In the genomic region with DNA sequence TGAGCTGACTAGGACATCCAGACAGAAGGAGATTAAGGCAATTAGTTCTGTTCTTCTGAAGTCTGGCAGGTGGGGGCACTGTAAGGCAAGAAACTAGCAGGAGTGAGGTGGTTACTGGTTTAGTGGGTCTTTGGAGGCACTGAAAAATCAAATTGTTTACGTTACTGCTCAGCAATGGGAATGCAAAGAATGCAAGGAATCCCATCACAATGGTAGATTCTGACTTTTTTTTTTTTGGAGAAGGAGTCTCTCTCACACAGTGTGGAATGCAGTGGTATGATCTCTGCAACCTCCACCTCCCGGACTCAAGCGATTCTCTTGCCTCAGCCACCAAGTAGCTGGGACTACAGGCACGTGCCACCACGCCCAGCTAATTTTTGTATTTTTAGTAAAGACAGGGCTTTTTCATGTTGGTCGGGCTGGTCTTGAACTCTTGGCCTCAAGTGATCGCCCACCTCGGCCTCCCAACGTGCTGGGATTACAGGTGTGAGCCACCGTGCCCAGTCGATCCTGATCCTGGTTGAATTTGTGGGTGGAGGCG, we compare ENCODE assay signal across 9 cellular contexts. TPM values are rescaled to one million over a fixed set of nuclear protein-coding genes. Genes with fewer than 3 reads are reported as not detected.
DNase-seq lines count a peak whose midpoint lies in the region; ATAC-seq, FAIRE-seq and TF ChIP-seq lines count a peak whose summit lies in the region.
"Had no signal": no experiment of that assay in that cellular context is flagged by ENCODE, and none has a peak within 500 bp of the region (broad histone marks: within the 10 kb centered on the region; RNA-seq: fewer than 3 reads in every experiment).

No MANE protein-coding gene starts in this region.

- peak in 1 of 2 experiments; percentile 43; a peak in 2 of 4 replicates for TF ChIP-seq RAD21 in K562 (CRISPR knock-in tag; conservative IDR thresholded peaks at IDR 0.05 in 1 of 2, IDR thresholded peaks at IDR 0.05 in 1 of 2)

- CTCF ChIA-PET in K562 (lab: Yijun Ruan, JAX; ENCODE audit: low intra/inter-chr PET ratio) = no interaction called here

- H3K4me2 ChIP-seq in K562 (ENCODE audit: insufficient read depth, low read length) = no peak overlapping the region

- POLR2A ChIA-PET in K562 (lab: Yijun Ruan, JAX) = no interaction called here

- H3K4me3 ChIP-seq in AG10803 (ENCODE audit: low read length) = no peak overlapping the region
- H3K4me3 ChIP-seq in K562 = no peak overlapping the region
- H3K4me3 ChIP-seq in kidney epithelial cell (ENCODE audit: low read depth, low read length) = no peak overlapping the region

- no peaks in the 10 kb centered on the region for H4K20me1 ChIP-seq in K562 (replicated peaks; ENCODE audit: control insufficient read depth, insufficient read depth, low read length)

- 3% methylated on average over 10 of the region's 12 CpGs for WGBS in K562 (ENCODE audit: insufficient coverage, low coverage, missing lambda C conversion rate)

- H3K9me3 Mint-ChIP-seq in activated T-cell treated with anti-CD3 and anti-CD28 coated beads, Interleukin-2, amount 50 U/mL, for 72 hours = peaks cover 0 to 4% of the 10 kb centered on the region in 2 donors

- H3K9ac ChIP-seq in K562 (ENCODE audit: insufficient read depth in 1 of 2, low read depth in 2 of 2, low read length in 2 of 2) = no peak overlapping the region

- no peaks in the 10 kb centered on the region for H3K36me3 Mint-ChIP-seq in activated T-cell treated with anti-CD3 and anti-CD28 coated beads, Interleukin-2, amount 50 U/mL, for 72 hours (ENCODE audit: insufficient read depth in 2 of 2)
- H3K36me3 Mint-ChIP-seq: activated naive CD8-positive, alpha-beta T cell had no signal

- H3K27me3 Mint-ChIP-seq in activated T-cell treated with anti-CD3 and anti-CD28 coated beads, Interleukin-2, amount 50 U/mL, for 72 hours (ENCODE audit: low read depth) = peaks cover under 1% of the 10 kb centered on the region
- H3K27me3 Mint-ChIP-seq: activated naive CD8-positive, alpha-beta T cell had no signal

- no peaks in the 10 kb centered on the region for H3K4me1 Mint-ChIP-seq in activated T-cell treated with anti-CD3 and anti-CD28 coated beads, Interleukin-2, amount 50 U/mL, for 72 hours (ENCODE audit: low read depth)

- TF ChIP-seq POLR2A in K562 (conservative IDR thresholded peaks at IDR 0.05) = no peak

- in situ Hi-C loops in K562 (cut with MboI) = no loop called here

- ATAC-seq in K562 = peak; percentile 73
- ATAC-seq in GM19452 (IDR thresholded peaks at IDR 0.05; ENCODE audit: unreplicated experiment) = no peak
- no peak for ATAC-seq in activated T-cell treated with anti-CD3 and anti-CD28 coated beads, Interleukin-2, amount 50 U/mL, for 72 hours (replicated peaks in 1 of 2)
- ATAC-seq in esophagus mucosa = no peak

- H3K36me3 ChIP-seq in K562 (ENCODE audit: control insufficient read depth, insufficient read depth, low read length) (no peaks in the 10 kb centered on the region), kidney epithelial cell (ENCODE audit: control insufficient read depth, insufficient read depth, low read length) (no peaks in the 10 kb centered on the region)

- H3K27ac ChIP-seq in K562 (ENCODE audit: extremely low read depth, low read depth, low read length) = no peak overlapping the region

- no peak for FAIRE-seq in K562 (lab: Jason Lieb, UNC)

- BruUV-seq in K562 (replicated peaks; lab: Mats Ljungman, UMichigan) = no TSS peak

- intact Hi-C loops in K562 (cut with micrococcal nuclease) = no loop called here

- peak; percentile 81 for TF ChIP-seq CTCF in AG10803 (conservative IDR thresholded peaks at IDR 0.05; ENCODE audit: low read length)
- TF ChIP-seq CTCF in K562 (IDR thresholded peaks at IDR 0.05 in 2 of 3, conservative IDR thresholded peaks at IDR 0.05 in 1 of 3; ENCODE audit: insufficient read depth in 2 of 3, low read depth in 1 of 3, low read length in 3 of 3) = peak; percentile 20 to 45 (median 29); a peak in 3 of 6 replicates
- TF ChIP-seq CTCF in kidney epithelial cell (IDR thresholded peaks at IDR 0.05; ENCODE audit: insufficient read depth, low read length, poor library complexity, severe bottlenecking) = peak; percentile 53

- H3K9me1 ChIP-seq in K562 (ENCODE audit: control insufficient read depth, insufficient read depth, low read length) = no peaks in the 10 kb centered on the region

- H3K27me3 ChIP-seq in K562 (ENCODE audit: control insufficient read depth in 2 of 2, insufficient read depth in 2 of 2, low read length in 2 of 2) = peaks cover 0 to 31% of the 10 kb centered on the region in 2 experiments; a peak in 2 of 5 replicates
- H3K27me3 ChIP-seq in kidney epithelial cell (ENCODE audit: control insufficient read depth, insufficient read depth, low read length) = no peaks in the 10 kb centered on the region

- no peak overlapping the region for H3K27ac Mint-ChIP-seq in activated T-cell treated with anti-CD3 and anti-CD28 coated beads, Interleukin-2, amount 50 U/mL, for 72 hours
- H3K27ac Mint-ChIP-seq: activated naive CD8-positive, alpha-beta T cell had no signal

- H3K79me2 ChIP-seq in K562 (ENCODE audit: control insufficient read depth, insufficient read depth, low read length) = no peaks in the 10 kb centered on the region

- no peaks in the 10 kb centered on the region for H3K9me3 ChIP-seq in K562 (replicated peaks; ENCODE audit: control insufficient read depth, insufficient read depth, low read depth, low read length)

- H3K4me1 ChIP-seq in K562 (replicated peaks in 1 of 2; ENCODE audit: control insufficient read depth in 2 of 2, insufficient read depth in 2 of 2, low read length in 2 of 2) = no peaks in the 10 kb centered on the region

- no peak overlapping the region for H3K4me3 Mint-ChIP-seq in activated T-cell treated with anti-CD3 and anti-CD28 coated beads, Interleukin-2, amount 50 U/mL, for 72 hours
- H3K4me3 Mint-ChIP-seq: activated naive CD8-positive, alpha-beta T cell had no signal

- H2AFZ ChIP-seq in K562 (ENCODE audit: low read depth, low read length) = no peak overlapping the region

- peak; percentile 99 for DNase-seq in AG10803 (ENCODE audit: low read depth)
- DNase-seq in HuH-7 (ENCODE audit: low spot score) = peak; percentile 19
- peak in 3 of 4 experiments; percentile 17 to 20 (median 20) for DNase-seq in K562 (ENCODE audit: extremely low read depth in 1 of 4, low spot score in 3 of 4)
- peak; percentile 86 for DNase-seq in kidney epithelial cell (ENCODE audit: low read depth)
- DNase-seq in NOMO-1 treated with DMSO at 0.1 percent for 48 hours (lab: John Stamatoyannopoulos, UW; ENCODE audit: unreplicated experiment) = no peak
- no peak for DNase-seq in activated T-cell treated with anti-CD3 and anti-CD28 coated beads, Interleukin-2, amount 50 U/mL, for 72 hours

- TF ChIP-seq EP300 in K562 (IDR thresholded peaks at IDR 0.05; ENCODE audit: low read length) = no peak

TF ChIP-seq in K562, 482 proteins besides CTCF, POLR2A, EP300 and RAD21:
- TF ChIP-seq MCM7 (IDR thresholded peaks at IDR 0.05) = no peak
TF ChIP-seq in K562: peak in this region for 0.

RNA-seq across cellular contexts. Expression of gene FAM107A, which starts 16.4 kb away (rescaled TPM):
- total RNA-seq in K562 (2011; cell fraction: chromatin; rRNA removed; ENCODE audit: low replicate concordance) = not detected in 2 replicates
- total RNA-seq in K562 (2011; cell fraction: nucleolus; rRNA removed) = not detected in 2 replicates
- total RNA-seq in K562 (2011; cell fraction: nucleoplasm; rRNA removed) = not detected in 2 replicates
- not detected in 2 replicates for total RNA-seq in K562 (2014; rRNA removed)
- total RNA-seq in K562 (2014; rRNA removed; fragmentation: Illumina TruSeq; extraction: Trizol) = not detected in 2 replicates
- not detected in 2 replicates for total RNA-seq in K562 (2015; rRNA removed; fragmentation: Illumina TruSeq; extraction: Trizol)
- 0.07 TPM in 1 of 2 replicates, not detected in the other for total RNA-seq in K562 (2021)
- not detected in 2 replicates for polyA plus RNA-seq in K562 (2011; rRNA removed)
- not detected in 2 replicates for polyA plus RNA-seq in K562 (2011; cell fraction: cytosol; rRNA removed)
- polyA plus RNA-seq in K562 (2011; cell fraction: nucleus; rRNA removed) = not detected in 2 replicates
- polyA plus RNA-seq in K562 (2012) = not detected in 2 replicates
- not detected in 2 replicates for polyA plus RNA-seq in K562 (2014; fragmentation: Illumina TruSeq; extraction: Trizol)
- not detected for polyA plus RNA-seq in K562 (2014; fragmentation: Nextera tagmentation; extraction: Ambion mirVana)
- polyA plus RNA-seq in K562 (2014; rRNA removed) = not detected in 2 replicates
- polyA minus RNA-seq in K562 (2011; rRNA and poly(A)+ RNA removed) = not detected in 2 replicates
- not detected in 2 replicates for polyA minus RNA-seq in K562 (2011; cell fraction: cytosol; rRNA and poly(A)+ RNA removed)
- polyA minus RNA-seq in K562 (2011; cell fraction: nucleus; rRNA and poly(A)+ RNA removed) = not detected in 2 replicates
- total RNA-seq in kidney epithelial cell = 0.63 TPM in 1 of 2 replicates, not detected in the other
- not detected for total RNA-seq in activated T-cell treated with anti-CD3 and anti-CD28 coated beads, Interleukin-2, amount 50 U/mL, for 72 hours
- 4.1 TPM for total RNA-seq in esophagus mucosa

RNA-seq across cellular contexts. Expression of gene ACOX2, which starts 23.9 kb away (rescaled TPM):
- total RNA-seq in K562 (2011; cell fraction: chromatin; rRNA removed; ENCODE audit: low replicate concordance) = not detected in 2 replicates
- total RNA-seq in K562 (2011; cell fraction: nucleolus; rRNA removed) = not detected in 2 replicates
- not detected in 2 replicates for total RNA-seq in K562 (2011; cell fraction: nucleoplasm; rRNA removed)
- not detected in 2 replicates for total RNA-seq in K562 (2014; rRNA removed)
- not detected in 2 replicates for total RNA-seq in K562 (2014; rRNA removed; fragmentation: Illumina TruSeq; extraction: Trizol)
- total RNA-seq in K562 (2015; rRNA removed; fragmentation: Illumina TruSeq; extraction: Trizol) = not detected in 2 replicates
- not detected in 2 replicates for total RNA-seq in K562 (2021)
- not detected in 2 replicates for polyA plus RNA-seq in K562 (2011; rRNA removed)
- not detected in 2 replicates for polyA plus RNA-seq in K562 (2011; cell fraction: cytosol; rRNA removed)
- polyA plus RNA-seq in K562 (2011; cell fraction: nucleus; rRNA removed) = not detected in 2 replicates
- 0.25 TPM in 1 of 2 replicates, not detected in the other for polyA plus RNA-seq in K562 (2012)
- not detected in 2 replicates for polyA plus RNA-seq in K562 (2014; fragmentation: Illumina TruSeq; extraction: Trizol)
- under 1 TPM in 1 of 2 experiments, not detected in 1; 0.15 TPM for polyA plus RNA-seq in K562 (2014; fragmentation: Nextera tagmentation; extraction: Ambion mirVana)
- not detected in 2 replicates for polyA plus RNA-seq in K562 (2014; rRNA removed)
- 0.63 TPM in 1 of 2 replicates, not detected in the other for polyA minus RNA-seq in K562 (2011; rRNA and poly(A)+ RNA removed)
- not detected in 2 replicates for polyA minus RNA-seq in K562 (2011; cell fraction: cytosol; rRNA and poly(A)+ RNA removed)
- polyA minus RNA-seq in K562 (2011; cell fraction: nucleus; rRNA and poly(A)+ RNA removed) = not detected in 2 replicates
- 0.38 and 0.41 TPM in 2 replicates for total RNA-seq in kidney epithelial cell
- not detected for total RNA-seq in activated T-cell treated with anti-CD3 and anti-CD28 coated beads, Interleukin-2, amount 50 U/mL, for 72 hours
- 14.3 TPM for total RNA-seq in esophagus mucosa

Comparison
In these comparisons a context has a peak if more than half of its experiments do, and no peak if none do; other contexts are left out.
1. DNase-seq: peak in AG10803 (single experiment), HuH-7 (single experiment), K562 (3 of 4) and kidney epithelial cell (single experiment); none in NOMO-1 treated with DMSO at 0.1 percent for 48 hours (single experiment) and activated T-cell treated with anti-CD3 and anti-CD28 coated beads, Interleukin-2, amount 50 U/mL, for 72 hours (0 of 2).
2. CTCF ChIP-seq: peak in every context shown above with its lines; median percentile 81 in AG10803; 53 in kidney epithelial cell; 29 in K562.
3. RNA of gene ACOX2, which starts 23.9 kb away (total RNA-seq): 14.3 TPM in esophagus mucosa (single experiment); 0.38 to 0.41 TPM in kidney epithelial cell, not detected in K562 and not detected in activated T-cell treated with anti-CD3 and anti-CD28 coated beads, Interleukin-2, amount 50 U/mL, for 72 hours; every median in the first group is over 10 times any median in the second.